Comparison of ENCODE assay signal across 8 cellular contexts in genomic region chr2:43178055-43178598, GRCh38. TPM values are rescaled to one million over a fixed set of nuclear protein-coding genes. Genes with fewer than 3 reads are reported as not detected.
DNase-seq lines count a peak whose midpoint lies in the region; TF ChIP-seq lines count a peak whose summit lies in the region.

No MANE protein-coding gene starts in this region.

- CTCF ChIA-PET in activated naive CD4-positive, alpha-beta T cell treated with anti-CD3 and anti-CD28 coated beads for 36 hours (lab: Charles Lee): interaction anchor here (0.7 to 4.1 kb wide), 6 partner anchors 8 to 51 kb away, joined by 3 to 20 read pairs (median 8); no protein-coding TSS in a partner anchor

- H2BK5ac ChIP-seq in mesendoderm (ENCODE audit: low read length): peak overlapping the region; percentile 93

- H3K4me2 ChIP-seq in mesendoderm (ENCODE audit: low read length): no peak overlapping the region

- H3K9ac ChIP-seq in mesendoderm (ENCODE audit: low read length): peak overlapping the region; percentile 54

- WGBS in mesendoderm (ENCODE audit: extremely low coverage, insufficient coverage, low lambda C conversion rate): no CpG with 5 or more reads among the region's 7 CpGs
- 64 to 67% methylated on average over 1 to 7 of the region's 7 CpGs for WGBS in transverse colon (ENCODE audit: low coverage in 1 of 2), 2 donors

- peak overlapping the region; percentile 89 for H3K4ac ChIP-seq in mesendoderm (ENCODE audit: low read depth, low read length)

- H3K27ac ChIP-seq in brain microvascular endothelial cell: peak overlapping the region; percentile 8
- H3K27ac ChIP-seq in mesendoderm (ENCODE audit: low read depth, low read length): peak overlapping the region; percentile 76
- H3K27ac ChIP-seq in transverse colon: peak overlapping the region; percentile 82 to 90 (median 86)

- H3K4me1 Mint-ChIP-seq in activated naive CD4-positive, alpha-beta T cell treated with anti-CD3 and anti-CD28 coated beads for 36 hours (ENCODE audit: low read depth): peaks cover 78% of the 10 kb centered on the region

- peak overlapping the region; percentile 46 for H2BK120ac ChIP-seq in mesendoderm (ENCODE audit: low read depth, low read length)

- no peaks in the 10 kb centered on the region for H3K36me3 Mint-ChIP-seq in activated naive CD4-positive, alpha-beta T cell treated with anti-CD3 and anti-CD28 coated beads for 36 hours (ENCODE audit: low read depth)

- H4K8ac ChIP-seq in mesendoderm (ENCODE audit: low read depth, low read length): no peak overlapping the region

- peak overlapping the region; percentile 55 for H3K18ac ChIP-seq in mesendoderm (ENCODE audit: low read length)

- H3K27me3 Mint-ChIP-seq in activated naive CD4-positive, alpha-beta T cell treated with anti-CD3 and anti-CD28 coated beads for 36 hours (ENCODE audit: low read depth): no peaks in the 10 kb centered on the region

- H4K5ac ChIP-seq in mesendoderm (ENCODE audit: low read length): no peak overlapping the region

- peak overlapping the region; percentile 86 for H3K27ac Mint-ChIP-seq in activated naive CD4-positive, alpha-beta T cell treated with anti-CD3 and anti-CD28 coated beads for 36 hours

- no peak for TF ChIP-seq POLR2A in transverse colon (IDR thresholded peaks at IDR 0.05)

- TF ChIP-seq EP300 in transverse colon (IDR thresholded peaks at IDR 0.05; ENCODE audit: low read depth): no peak

- H3K4me1 ChIP-seq in mesendoderm (ENCODE audit: control insufficient read depth, low read depth, low read length) (peaks cover 8% of the 10 kb centered on the region), transverse colon (peaks cover 17 to 59% (median 32%) of the 10 kb centered on the region in 4 donors)

- no peak overlapping the region for H3K23ac ChIP-seq in mesendoderm (ENCODE audit: low read length)

- no peak for DNase-seq in activated naive CD4-positive, alpha-beta T cell treated with anti-CD3 and anti-CD28 coated beads for 36 hours
- no peak for DNase-seq in activated naive CD4-positive, alpha-beta T cell treated with anti-CD3 and anti-CD28 coated beads, Interleukin-2, amount 50 U/mL, for 16 hours
- DNase-seq in brain microvascular endothelial cell (no peak), mesendoderm (no peak), transverse colon (peak; percentile 21), cerebellar cortex (ENCODE audit: low spot score) (no peak), amygdala (lab: John Stamatoyannopoulos, UW) (no peak), anterior cingulate cortex (lab: John Stamatoyannopoulos, UW) (no peak)

- no peak overlapping the region for H3K4me3 ChIP-seq in brain microvascular endothelial cell (ENCODE audit: low read depth, low read length)
- H3K4me3 ChIP-seq in mesendoderm (ENCODE audit: low read length): no peak overlapping the region
- H3K4me3 ChIP-seq in transverse colon: no peak overlapping the region

- H3K9me3 ChIP-seq in transverse colon: peaks cover 0 to 4% of the 10 kb centered on the region in 2 donors

- H3K27me3 ChIP-seq in brain microvascular endothelial cell (replicated peaks) (no peaks in the 10 kb centered on the region), mesendoderm (ENCODE audit: insufficient read depth, low read length, poor library complexity) (no peaks in the 10 kb centered on the region), transverse colon (no peaks in the 10 kb centered on the region)

- peak overlapping the region; percentile 3 for H2BK15ac ChIP-seq in mesendoderm (replicated peaks; ENCODE audit: low read depth)

- no peaks in the 10 kb centered on the region for H3K36me3 ChIP-seq in brain microvascular endothelial cell (replicated peaks)
- H3K36me3 ChIP-seq in mesendoderm (ENCODE audit: control insufficient read depth, insufficient read depth, low read length): no peaks in the 10 kb centered on the region
- no peaks in the 10 kb centered on the region for H3K36me3 ChIP-seq in transverse colon

- H3K4me3 Mint-ChIP-seq in activated naive CD4-positive, alpha-beta T cell treated with anti-CD3 and anti-CD28 coated beads for 36 hours: no peak overlapping the region

- in situ Hi-C loops in brain microvascular endothelial cell (cut with HindIII; ENCODE audit: low pct_ligation_motif_present, low sequenced_read_pairs): no loop called here
- in situ Hi-C loops in transverse colon (cut with MboI; ENCODE audit: low pct_ligation_motif_present in 1 of 4, low pct_unique_long_range_greater_than_20kb in 1 of 4, low sequenced_read_pairs in 3 of 4): no loop called here

- TF ChIP-seq CTCF in brain microvascular endothelial cell (IDR thresholded peaks at IDR 0.05; ENCODE audit: low read depth, low read length, missing control alignments) (no peak), transverse colon (IDR thresholded peaks at IDR 0.05) (no peak)

- H2AK5ac ChIP-seq in mesendoderm (ENCODE audit: low read length): no peak overlapping the region

- H3K79me2 ChIP-seq in mesendoderm (ENCODE audit: control insufficient read depth, insufficient read depth, low read length): no peaks in the 10 kb centered on the region

- H3K56ac ChIP-seq in mesendoderm (ENCODE audit: low read length): peak overlapping the region; percentile 63

- no peaks in the 10 kb centered on the region for H3K79me1 ChIP-seq in mesendoderm (ENCODE audit: low read length)

- intact Hi-C loops in activated naive CD4-positive, alpha-beta T cell treated with anti-CD3 and anti-CD28 coated beads for 36 hours (cut with micrococcal nuclease): loop anchor here (10.0 kb wide), 2 partner anchors 813 to 1043 kb away; partner anchors contain the start of gene COX7A2L
- intact Hi-C loops in transverse colon (cut with DNase I; ENCODE audit: low total_unique reads): no loop called here

- H3K9me3 Mint-ChIP-seq in activated naive CD4-positive, alpha-beta T cell treated with anti-CD3 and anti-CD28 coated beads for 36 hours: no peaks in the 10 kb centered on the region

RNA-seq across cellular contexts. Expression of gene ZFP36L2, which starts 48.3 kb away (rescaled TPM):
- 10 to 100 TPM; 37.3 to 38.4 TPM for total RNA-seq in activated naive CD4-positive, alpha-beta T cell treated with anti-CD3 and anti-CD28 coated beads for 36 hours
- polyA plus RNA-seq in mesendoderm (2013, experiment 1 of 2): 71.1 TPM
- polyA plus RNA-seq in mesendoderm (2013, experiment 2 of 2): 70.6 TPM
- total RNA-seq in transverse colon: 100 to 1,000 TPM; 114 to 305 (median 208) TPM

Comparison
In these comparisons a context has a peak if more than half of its experiments do, and no peak if none do; other contexts are left out.
1. H3K27ac ChIP-seq: peak in every context shown above with its lines; median percentile 86 in transverse colon; 76 in mesendoderm; 8 in brain microvascular endothelial cell.